Comparison of ENCODE assay signal across 20 cellular contexts in the genomic region with DNA sequence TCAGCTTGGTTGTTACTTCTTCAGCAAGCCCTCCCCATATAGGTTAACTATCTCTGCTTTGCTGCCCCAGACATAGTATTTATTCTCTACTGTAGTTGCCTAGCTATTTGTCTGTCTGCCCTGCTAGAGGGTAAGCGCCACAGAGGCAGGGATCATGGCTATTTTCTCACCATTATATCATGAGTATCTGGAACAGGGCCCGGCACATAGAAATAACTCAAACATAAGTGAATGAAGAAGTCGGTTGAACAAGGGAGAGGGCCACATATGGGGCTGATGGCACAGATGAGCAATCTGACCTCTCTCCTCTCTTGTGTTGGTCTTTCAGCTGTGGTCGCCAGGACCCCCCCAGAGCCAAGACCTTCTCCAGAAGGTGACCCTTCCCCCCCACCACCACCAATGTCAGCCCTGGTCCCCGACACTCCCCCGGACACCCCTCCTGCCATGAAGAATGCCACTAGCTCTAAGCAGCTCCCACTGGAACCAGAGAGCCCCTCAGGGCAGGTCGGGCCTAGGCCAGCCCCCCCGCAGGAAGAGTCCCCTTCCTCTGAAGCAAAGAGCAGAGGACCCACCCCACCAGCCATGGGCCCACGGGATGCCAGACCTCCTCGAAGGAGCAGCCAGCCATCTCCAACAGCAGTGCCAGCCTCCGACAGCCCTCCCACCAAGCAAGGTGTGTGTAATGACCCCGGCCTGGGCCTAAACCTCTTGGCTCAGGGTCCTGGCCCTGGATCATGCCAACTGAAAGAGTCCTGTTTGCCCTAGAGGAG. TPM values are rescaled to one million over a fixed set of nuclear protein-coding genes. Genes with fewer than 3 reads are reported as not detected.
DNase-seq lines count a peak whose midpoint lies in the region; ATAC-seq, FAIRE-seq and TF ChIP-seq lines count a peak whose summit lies in the region.
"Had no signal": no experiment of that assay in that cellular context is flagged by ENCODE, and none has a peak within 500 bp of the region (broad histone marks: within the 10 kb centered on the region; RNA-seq: fewer than 3 reads in every experiment).

No MANE protein-coding gene starts in this region.

- H3K27ac Mint-ChIP-seq in MCF 10A (ENCODE audit: low read depth, unreplicated experiment) (peak overlapping the region; percentile 94), chondrocyte (ENCODE audit: unreplicated experiment) (peak overlapping the region; percentile 51)
- no peak overlapping the region for H3K27ac Mint-ChIP-seq in activated CD4-positive, alpha-beta T cell treated with anti-CD3 and anti-CD28 coated beads, Interleukin-2, amount 10 ng/mL, durations not matched to agents 7 days and 5 days

- H3K4me3 ChIP-seq in breast epithelium, result no peak overlapping the region
- no peak overlapping the region for H3K4me3 ChIP-seq in body of pancreas
- H3K4me3 ChIP-seq: K562, left lung, SK-N-MC had no signal

- H3K36me3 ChIP-seq in breast epithelium (peaks cover 12% of the 10 kb centered on the region), body of pancreas (replicated peaks in 1 of 2; ENCODE audit: insufficient read depth in 1 of 2, low read depth in 2 of 2) (peaks cover 0 to 17% of the 10 kb centered on the region in 2 donors)

- H3K4me3 Mint-ChIP-seq in MCF 10A (ENCODE audit: unreplicated experiment) (no peak overlapping the region), chondrocyte (ENCODE audit: unreplicated experiment) (no peak overlapping the region)
- H3K4me3 Mint-ChIP-seq in activated CD4-positive, alpha-beta T cell treated with anti-CD3 and anti-CD28 coated beads, Interleukin-2, amount 10 ng/mL, durations not matched to agents 7 days and 5 days, result no peak overlapping the region

- H3K27me3 Mint-ChIP-seq in MCF 10A (ENCODE audit: insufficient read depth, unreplicated experiment) (no peaks in the 10 kb centered on the region), chondrocyte (ENCODE audit: low read depth) (no peaks in the 10 kb centered on the region)
- no peaks in the 10 kb centered on the region for H3K27me3 Mint-ChIP-seq in activated CD4-positive, alpha-beta T cell treated with anti-CD3 and anti-CD28 coated beads, Interleukin-2, amount 10 ng/mL, durations not matched to agents 7 days and 5 days

- POLR2A ChIA-PET in MCF 10A (lab: Yijun Ruan, JAX), result interaction anchor here (1.0 to 2.7 kb wide), 4 partner anchors 10 to 53 kb away, joined by 3 to 13 read pairs (median 4); partner anchors contain the start of genes THRAP3 and TRAPPC3
- POLR2A ChIA-PET in activated CD4-positive, alpha-beta T cell treated with anti-CD3 and anti-CD28 coated beads, Interleukin-2, amount 10 ng/mL, durations not matched to agents 7 days and 5 days (lab: Charles Lee), result no interaction called here

- FAIRE-seq in urothelium cell line (lab: Jason Lieb, UNC), result peak; percentile 35
- FAIRE-seq: K562, small intestine had no signal

- peaks cover 59% of the 10 kb centered on the region for H3K36me3 Mint-ChIP-seq in MCF 10A (ENCODE audit: insufficient read depth, unreplicated experiment)
- peaks cover 28% of the 10 kb centered on the region for H3K36me3 Mint-ChIP-seq in chondrocyte (ENCODE audit: low read depth)
- peaks cover 54% of the 10 kb centered on the region for H3K36me3 Mint-ChIP-seq in activated CD4-positive, alpha-beta T cell treated with anti-CD3 and anti-CD28 coated beads, Interleukin-2, amount 10 ng/mL, durations not matched to agents 7 days and 5 days (ENCODE audit: low read depth)

- H3K4me1 Mint-ChIP-seq in MCF 10A (ENCODE audit: insufficient read depth, unreplicated experiment) (peaks cover 37% of the 10 kb centered on the region), chondrocyte (ENCODE audit: low read depth) (peaks cover 38% of the 10 kb centered on the region)
- H3K4me1 Mint-ChIP-seq in activated CD4-positive, alpha-beta T cell treated with anti-CD3 and anti-CD28 coated beads, Interleukin-2, amount 10 ng/mL, durations not matched to agents 7 days and 5 days, result peaks cover 21% of the 10 kb centered on the region

- 83 to 89% methylated on average over 10 to 12 of the region's 12 CpGs for WGBS in body of pancreas, 2 donors

- no peak overlapping the region for H3K27ac ChIP-seq in breast epithelium
- H3K27ac ChIP-seq in body of pancreas, result no peak overlapping the region
- H3K27ac ChIP-seq: left lung, SK-N-MC had no signal

- DNase-seq in MCF 10A (ENCODE audit: unreplicated experiment) (no peak), breast epithelium (ENCODE audit: low spot score in 2 of 2) (no peak), chondrocyte (ENCODE audit: low spot score) (no peak), myocyte (ENCODE audit: low read depth) (peak; percentile 53), urothelium cell line (ENCODE audit: low spot score) (no peak), activated gamma-delta T cell treated with Interleukin-2 at 50 U/mL for 16 hours (no peak), body of pancreas (no peak)
- no peak for DNase-seq in activated CD4-positive, alpha-beta T cell treated with anti-CD3 and anti-CD28 coated beads, Interleukin-2, amount 10 ng/mL, durations not matched to agents 7 days and 5 days
- DNase-seq: activated CD4-positive, CD25-positive, alpha-beta regulatory T cell treated with anti-CD3 and anti-CD28 coated beads, Interleukin-2, amount 50 U/mL, for 72 hours; activated T-cell treated with anti-CD3 and anti-CD28 coated beads, Interleukin-2, amount 50 U/mL, for 48 hours; central memory CD4-positive, alpha-beta T cell; DMS53; HCEC 1CT; hypothalamus; left lung; NCI-H1417; NCI-H2227 treated with DMSO at 0.1 percent for 48 hours; small intestine had no signal

- H3K9me3 Mint-ChIP-seq in MCF 10A (ENCODE audit: unreplicated experiment) (no peaks in the 10 kb centered on the region), chondrocyte (ENCODE audit: low read depth) (no peaks in the 10 kb centered on the region)
- H3K9me3 Mint-ChIP-seq in activated CD4-positive, alpha-beta T cell treated with anti-CD3 and anti-CD28 coated beads, Interleukin-2, amount 10 ng/mL, durations not matched to agents 7 days and 5 days, result no peaks in the 10 kb centered on the region

- H3K9me3 ChIP-seq in breast epithelium (no peaks in the 10 kb centered on the region), body of pancreas (no peaks in the 10 kb centered on the region)
- H3K9me3 ChIP-seq: left lung had no signal

- TF ChIP-seq POLR2A in breast epithelium (IDR thresholded peaks at IDR 0.05) (no peak), body of pancreas (IDR thresholded peaks at IDR 0.05) (no peak)

- H3K4me1 ChIP-seq in breast epithelium, result no peaks in the 10 kb centered on the region
- peaks cover 12% of the 10 kb centered on the region for H3K4me1 ChIP-seq in body of pancreas

- BruUV-seq in MCF 10A (replicated peaks; lab: Mats Ljungman, UMichigan), result no TSS peak

- intact Hi-C loops in MCF 10A (cut with micrococcal nuclease), result no loop called here
- intact Hi-C loops in breast epithelium (cut with DNase I; ENCODE audit: low total_unique reads), result no loop called here
- intact Hi-C loops in body of pancreas (cut with DNase I), result no loop called here

- no peak for ATAC-seq in body of pancreas
- ATAC-seq: K562, left lung had no signal

- no peak for TF ChIP-seq CTCF in MCF 10A (IDR thresholded peaks at IDR 0.05; ENCODE audit: unreplicated experiment)
- no peak for TF ChIP-seq CTCF in breast epithelium (IDR thresholded peaks at IDR 0.05)
- no peak for TF ChIP-seq CTCF in chondrocyte (IDR thresholded peaks at IDR 0.05)
- TF ChIP-seq CTCF in body of pancreas (IDR thresholded peaks at IDR 0.05), result no peak

- H3K27me3 ChIP-seq in breast epithelium (no peaks in the 10 kb centered on the region), body of pancreas (no peaks in the 10 kb centered on the region)
- H3K27me3 ChIP-seq: left lung had no signal

- CTCF ChIA-PET in MCF 10A (lab: Yijun Ruan, JAX), result interaction anchor here (0.6 to 4.2 kb wide), 9 partner anchors 9 to 230 kb away, joined by 3 to 38 read pairs (median 3); partner anchors contain the start of gene TRAPPC3
- CTCF ChIA-PET in activated CD4-positive, alpha-beta T cell treated with anti-CD3 and anti-CD28 coated beads, Interleukin-2, amount 10 ng/mL, durations not matched to agents 7 days and 5 days (lab: Charles Lee), result interaction anchor here (0.6 to 3.2 kb wide), 5 partner anchors 9 to 67 kb away, joined by 3 to 13 read pairs (median 4); partner anchors contain the start of gene TRAPPC3

RNA-seq across cellular contexts. Expression of gene MAP7D1, which starts 14.9 kb away (rescaled TPM):
- total RNA-seq in MCF 10A (2022), result 131 and 170 TPM in 2 replicates
- total RNA-seq in breast epithelium, result 10 to 100 TPM; 67.4 to 78.0 (median 68.6) TPM
- total RNA-seq in chondrocyte, result 159 to 177 TPM (median 173 TPM) in 3 replicates
- 733 and 867 TPM in 2 replicates for total RNA-seq in myocyte
- polyA plus RNA-seq in myocyte (2012), result 256 TPM
- 100 to 1,000 TPM; 209 to 226 TPM for total RNA-seq in activated CD4-positive, alpha-beta T cell treated with anti-CD3 and anti-CD28 coated beads, Interleukin-2, amount 10 ng/mL, durations not matched to agents 7 days and 5 days
- 10 to 100 TPM; 32.9 to 97.2 TPM for total RNA-seq in body of pancreas

RNA-seq across cellular contexts. Expression of gene TRAPPC3, which starts 21.5 kb away (rescaled TPM):
- total RNA-seq in MCF 10A (2022) (72.8 and 75.5 TPM in 2 replicates), breast epithelium (100 to 1,000 TPM; 107 to 118 (median 116) TPM), chondrocyte (67.7 to 74.5 TPM (median 69.7 TPM) in 3 replicates), myocyte (82.4 and 93.9 TPM in 2 replicates), body of pancreas (10 to 100 TPM; 45.7 to 71.5 TPM)
- 133 TPM for polyA plus RNA-seq in myocyte (2012)
- total RNA-seq in activated CD4-positive, alpha-beta T cell treated with anti-CD3 and anti-CD28 coated beads, Interleukin-2, amount 10 ng/mL, durations not matched to agents 7 days and 5 days, result 10 to 100 TPM; 57.5 to 59.3 TPM

RNA-seq across cellular contexts. Expression of gene COL8A2, which starts 45.8 kb away (rescaled TPM):
- total RNA-seq in MCF 10A (2022) (not detected in 2 replicates), breast epithelium (10 to 100 TPM in 2 of 3 donors, 1 to 10 TPM in 1; 3.4 to 20.6 (median 11.1) TPM), chondrocyte (10.8 to 18.1 TPM (median 17.4 TPM) in 3 replicates), myocyte (3.2 and 3.9 TPM in 2 replicates), body of pancreas (1 to 10 TPM; 1.3 to 1.6 TPM)
- 38.5 TPM for polyA plus RNA-seq in myocyte (2012)
- total RNA-seq in activated CD4-positive, alpha-beta T cell treated with anti-CD3 and anti-CD28 coated beads, Interleukin-2, amount 10 ng/mL, durations not matched to agents 7 days and 5 days, result not detected

RNA-seq across cellular contexts. Expression of gene THRAP3, which starts 53.4 kb away (rescaled TPM):
- total RNA-seq in MCF 10A (2022) (92.2 and 116 TPM in 2 replicates), breast epithelium (100 to 1,000 TPM in 2 of 3 donors, 10 to 100 TPM in 1; 81.6 to 128 (median 122) TPM), chondrocyte (88.7 to 106 TPM (median 106 TPM) in 3 replicates), myocyte (74.7 and 85.8 TPM in 2 replicates), body of pancreas (10 to 100 TPM; 27.4 to 32.2 TPM)
- 44.7 TPM for polyA plus RNA-seq in myocyte (2012)
- total RNA-seq in activated CD4-positive, alpha-beta T cell treated with anti-CD3 and anti-CD28 coated beads, Interleukin-2, amount 10 ng/mL, durations not matched to agents 7 days and 5 days, result 100 to 1,000 TPM; 142 to 167 TPM
